Comparison of ENCODE assay signal across 8 cellular contexts in genomic region chr3:40452562-40452875, GRCh38. TPM values are rescaled to one million over a fixed set of nuclear protein-coding genes. Genes with fewer than 3 reads are reported as not detected.
DNase-seq lines count a peak whose midpoint lies in the region; ATAC-seq and TF ChIP-seq lines count a peak whose summit lies in the region.

No MANE protein-coding gene starts in this region.

- peaks cover 0 to 8% (median 2%) of the 10 kb centered on the region in 3 donors for H3K36me3 Mint-ChIP-seq in naive thymus-derived CD8-positive, alpha-beta T cell

- H3K9me3 ChIP-seq in Karpas-422 (ENCODE audit: low read length): no peaks in the 10 kb centered on the region

- H3K4me3 Mint-ChIP-seq in naive thymus-derived CD8-positive, alpha-beta T cell: peak overlapping the region; percentile 91 to 98 (median 96)

- H3K79me2 ChIP-seq in Karpas-422 (ENCODE audit: low read length): peaks cover 8% of the 10 kb centered on the region

- H4K20me1 ChIP-seq in Karpas-422 (ENCODE audit: insufficient read depth, low read depth, low read length): no peaks in the 10 kb centered on the region; the same call in 1 of the 2 replicates

- H3K4me1 ChIP-seq in Karpas-422 (ENCODE audit: low read length): peaks cover 31% of the 10 kb centered on the region

- no peaks in the 10 kb centered on the region for H3K36me3 ChIP-seq in Karpas-422 (ENCODE audit: insufficient read depth, low read length)

- H3K27ac Mint-ChIP-seq in naive thymus-derived CD8-positive, alpha-beta T cell: peak overlapping the region; percentile 97 to 100 (median 100)

- peaks cover 14 to 39% (median 37%) of the 10 kb centered on the region in 4 donors for H3K4me1 Mint-ChIP-seq in naive thymus-derived CD8-positive, alpha-beta T cell

- H3K4me2 ChIP-seq in Karpas-422 (ENCODE audit: low read depth, low read length, poor library complexity, severe bottlenecking): peak overlapping the region; percentile 85

- peaks cover 0 to 1% (median 0%) of the 10 kb centered on the region in 5 donors for H3K27me3 Mint-ChIP-seq in naive thymus-derived CD8-positive, alpha-beta T cell

- DNase-seq in AG10803 (ENCODE audit: low read depth): no peak
- no peak for DNase-seq in Karpas-422
- no peak for DNase-seq in dorsolateral prefrontal cortex
- DNase-seq in naive thymus-derived CD8-positive, alpha-beta T cell: no peak
- DNase-seq in NOMO-1 treated with dmso at 0.1 percent for 144 hours (lab: John Stamatoyannopoulos, UW; ENCODE audit: unreplicated experiment): no peak
- no peak for DNase-seq in cerebellum (ENCODE audit: low spot score)
- no peak for DNase-seq in GM19240 (ENCODE audit: insufficient read length, low spot score)

- H3K27ac ChIP-seq in Karpas-422 (ENCODE audit: low read length) (no peak overlapping the region; the same call in 1 of the 2 replicates), dorsolateral prefrontal cortex (peak overlapping the region; percentile 39 to 99 (median 95))

- no peaks in the 10 kb centered on the region for H3K9me2 ChIP-seq in Karpas-422 (replicated peaks; ENCODE audit: insufficient read depth, low read length)

- intact Hi-C loops in dorsolateral prefrontal cortex (cut with DNase I): loop anchor here (2.0 to 10.0 kb wide), 4 partner anchors 72 to 1512 kb away; partner anchors contain the start of genes ULK4 (in 2 of the 2) and ZNF621 (in 1 of the 2)

- H3K27me3 ChIP-seq in Karpas-422 (ENCODE audit: low read length) (no peaks in the 10 kb centered on the region), dorsolateral prefrontal cortex (no peaks in the 10 kb centered on the region)

- H3K9me3 Mint-ChIP-seq in naive thymus-derived CD8-positive, alpha-beta T cell: peaks cover 0 to 8% (median 0%) of the 10 kb centered on the region in 9 donors

- POLR2A ChIA-PET in naive thymus-derived CD8-positive, alpha-beta T cell (lab: Charles Lee): interaction anchor here (0.9 to 3.3 kb wide), 7 partner anchors 13 to 1509 kb away, joined by 3 to 22 read pairs (median 6); partner anchors contain the start of genes EIF1B, ULK4, ZNF619 and ZNF620

- ATAC-seq in naive thymus-derived CD8-positive, alpha-beta T cell: no peak
- ATAC-seq in HG03039 (IDR thresholded peaks at IDR 0.05; ENCODE audit: unreplicated experiment): no peak

- peak overlapping the region; percentile 93 for H3K4me3 ChIP-seq in AG10803 (ENCODE audit: low read length)
- H3K4me3 ChIP-seq in Karpas-422 (ENCODE audit: low read length): peak overlapping the region; percentile 80
- H3K4me3 ChIP-seq in dorsolateral prefrontal cortex: peak overlapping the region; percentile 56 to 95 (median 81)

- TF ChIP-seq CTCF in AG10803 (conservative IDR thresholded peaks at IDR 0.05; ENCODE audit: low read length) (no peak), dorsolateral prefrontal cortex (IDR thresholded peaks at IDR 0.05 in 54 of 56, conservative IDR thresholded peaks at IDR 0.05 in 2 of 56; ENCODE audit: low read depth in 1 of 56, partially characterized antibody in 56 of 56) (no peak)

- H2AFZ ChIP-seq in Karpas-422 (ENCODE audit: low read length): peak overlapping the region; percentile 89

- peak overlapping the region; percentile 74 for H3K9ac ChIP-seq in Karpas-422 (ENCODE audit: low read length)

RNA-seq across cellular contexts. Expression of gene RPL14, which starts 4.6 kb away (rescaled TPM):
- total RNA-seq in Karpas-422 (2014; rRNA removed; shearing (Covaris generic); ENCODE audit: low replicate concordance): 726 and 1,593 TPM in 2 replicates
- 1,000 to 10,000 TPM in 1 of 120 experiments, 100 to 1,000 TPM in 119; 420 to 1,036 (median 621) TPM for total RNA-seq in dorsolateral prefrontal cortex
- 1,000 to 10,000 TPM; 3,382 to 3,475 TPM for total RNA-seq in naive thymus-derived CD8-positive, alpha-beta T cell
- polyA plus RNA-seq in naive thymus-derived CD8-positive, alpha-beta T cell: 1,000 to 10,000 TPM; 1,654 to 1,909 (median 1,883) TPM
- total RNA-seq in cerebellum: 111 TPM

RNA-seq across cellular contexts. Expression of gene ZNF619, which starts 24.4 kb away (rescaled TPM):
- 13.1 and 13.3 TPM in 2 replicates for total RNA-seq in Karpas-422 (2014; rRNA removed; shearing (Covaris generic); ENCODE audit: low replicate concordance)
- total RNA-seq in dorsolateral prefrontal cortex (10 to 100 TPM in 17 of 120 experiments, 1 to 10 TPM in 103; 3.6 to 15.9 (median 7.6) TPM), cerebellum (10.1 TPM)
- total RNA-seq in naive thymus-derived CD8-positive, alpha-beta T cell: 10 to 100 TPM; 11.3 to 14.2 TPM
- 1 to 10 TPM; 2.3 to 3.1 (median 3.0) TPM for polyA plus RNA-seq in naive thymus-derived CD8-positive, alpha-beta T cell

RNA-seq across cellular contexts. Expression of gene ZNF620, which starts 53.3 kb away (rescaled TPM):
- 2.6 and 3.1 TPM in 2 replicates for total RNA-seq in Karpas-422 (2014; rRNA removed; shearing (Covaris generic); ENCODE audit: low replicate concordance)
- total RNA-seq in dorsolateral prefrontal cortex (10 to 100 TPM in 2 of 120 experiments, 1 to 10 TPM in 118; 3.7 to 10.7 (median 7.0) TPM), cerebellum (12.5 TPM)
- 1 to 10 TPM; 3.9 to 4.1 TPM for total RNA-seq in naive thymus-derived CD8-positive, alpha-beta T cell
- 1 to 10 TPM; 3.1 to 4.0 (median 3.4) TPM for polyA plus RNA-seq in naive thymus-derived CD8-positive, alpha-beta T cell
